ENCODE assay signal across 8 cellular contexts in the genomic region with DNA sequence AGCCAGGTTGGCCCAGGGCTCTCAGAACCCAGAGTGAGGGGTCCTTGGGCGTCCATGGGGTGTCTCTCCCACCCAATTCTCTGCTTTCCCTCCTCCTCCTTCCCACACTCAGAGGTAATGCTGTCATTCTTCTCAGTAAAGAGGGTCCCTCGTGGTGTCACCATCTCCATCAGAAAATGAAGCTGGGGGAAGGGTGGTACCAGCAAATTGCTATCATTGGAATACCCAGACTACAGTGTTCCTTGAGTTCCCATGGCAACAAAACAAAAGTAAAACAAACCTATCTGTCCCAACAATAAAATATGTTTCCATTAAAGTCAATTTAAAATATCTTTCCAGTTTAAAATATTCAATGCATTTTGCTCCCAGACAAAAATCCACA.
DNase-seq lines count a peak whose midpoint lies in the region; ATAC-seq, FAIRE-seq and TF ChIP-seq lines count a peak whose summit lies in the region.

No MANE protein-coding gene starts in this region.

- peak overlapping the region; percentile 51 for H3K4me2 ChIP-seq in A549

- ATAC-seq in A549 (peak; percentile 30 to 60; a peak in 3 of 6 replicates), HG03196 (IDR thresholded peaks at IDR 0.05; ENCODE audit: unreplicated experiment) (peak; percentile 1)

- H3K36me3 ChIP-seq in ascending aorta (peaks cover 33 to 47% of the 10 kb centered on the region in 2 donors), transverse colon (peaks cover 0 to 13% (median 4%) of the 10 kb centered on the region in 4 donors)

- WGBS in A549 (ENCODE audit: missing lambda C conversion rate), result 45% methylated on average over 2 of the region's 2 CpGs
- WGBS in transverse colon (ENCODE audit: low coverage in 1 of 2), 2 donors, result 26% methylated on average over 2 of the region's 2 CpGs; no CpG with 5 or more reads in 1 of the 2 donors

- H3K4me3 ChIP-seq in A549 (no peak overlapping the region), ascending aorta (peak overlapping the region in 1 of 2 donors; percentile 43), transverse colon (no peak overlapping the region)

- no peak for TF ChIP-seq RAD21 in A549 (conservative IDR thresholded peaks at IDR 0.05 in 1 of 2, IDR thresholded peaks at IDR 0.05 in 1 of 2)

- H3K27me3 ChIP-seq in ascending aorta (no peaks in the 10 kb centered on the region), transverse colon (no peaks in the 10 kb centered on the region)

- POLR2A ChIA-PET in A549 (lab: Yijun Ruan, JAX), result no interaction called here

- DNase-seq in A549 (ENCODE audit: low read depth in 1 of 2, low spot score in 1 of 2), result no peak
- DNase-seq in ascending aorta (ENCODE audit: low spot score in 2 of 2), result no peak
- DNase-seq in left kidney (ENCODE audit: low read depth, low spot score), result peak; percentile 79
- DNase-seq in transverse colon, result no peak
- DNase-seq in mesenteric fat pad (ENCODE audit: low spot score), result no peak
- DNase-seq in EL, result no peak
- DNase-seq in A172 (ENCODE audit: low spot score), result no peak

- CTCF ChIA-PET in A549 (lab: Yijun Ruan, JAX), result interaction anchor here (1.1 kb wide), 1 partner anchor 45 kb away, joined by 3 read pairs; no protein-coding TSS in a partner anchor

- TF ChIP-seq CTCF in A549 (IDR thresholded peaks at IDR 0.05) (no peak), ascending aorta (IDR thresholded peaks at IDR 0.05) (no peak), transverse colon (IDR thresholded peaks at IDR 0.05) (no peak)

- TF ChIP-seq EP300 in A549 (IDR thresholded peaks at IDR 0.05), result no peak
- no peak for TF ChIP-seq EP300 in transverse colon (IDR thresholded peaks at IDR 0.05; ENCODE audit: low read depth)

- no peak for FAIRE-seq in A549 (lab: Jason Lieb, UNC)

- intact Hi-C loops in ascending aorta (cut with DNase I) (loop anchor here (2.0 to 5.0 kb wide), 2 partner anchors 23 to 149 kb away; no protein-coding TSS in a partner anchor), transverse colon (cut with DNase I; ENCODE audit: low total_unique reads) (no loop called here)

- H3K9me3 ChIP-seq in A549, result no peaks in the 10 kb centered on the region
- no peaks in the 10 kb centered on the region for H3K9me3 ChIP-seq in ascending aorta
- H3K9me3 ChIP-seq in transverse colon, result no peaks in the 10 kb centered on the region

- no peak for TF ChIP-seq POLR2A in A549 (IDR thresholded peaks at IDR 0.05; ENCODE audit: low read length)
- TF ChIP-seq POLR2A in transverse colon (IDR thresholded peaks at IDR 0.05), result no peak

- peak overlapping the region; percentile 62 to 78 for H3K27ac ChIP-seq in A549
- H3K27ac ChIP-seq in ascending aorta, result peak overlapping the region; percentile 64 to 85
- H3K27ac ChIP-seq in transverse colon, result peak overlapping the region; percentile 84 to 88 (median 86)

- peaks cover 39% of the 10 kb centered on the region for H3K4me1 ChIP-seq in A549
- peaks cover 14 to 58% of the 10 kb centered on the region in 2 donors for H3K4me1 ChIP-seq in ascending aorta
- peaks cover 23 to 54% (median 43%) of the 10 kb centered on the region in 4 donors for H3K4me1 ChIP-seq in transverse colon

- in situ Hi-C loops in transverse colon (cut with MboI; ENCODE audit: low pct_ligation_motif_present in 1 of 4, low pct_unique_long_range_greater_than_20kb in 1 of 4, low sequenced_read_pairs in 3 of 4), result no loop called here

TF ChIP-seq in A549, 52 proteins besides CTCF, POLR2A, EP300 and RAD21:
- TF ChIP-seq FOXS1 (CRISPR knock-in tag; IDR thresholded peaks at IDR 0.05) (no peak), MAFK (IDR thresholded peaks at IDR 0.05; ENCODE audit: partially characterized antibody) (no peak), BHLHE40 (IDR thresholded peaks at IDR 0.05; ENCODE audit: low read depth, low read length) (no peak), HOXA7 (CRISPR knock-in tag; IDR thresholded peaks at IDR 0.05) (no peak), CEBPB (IDR thresholded peaks at IDR 0.05) (no peak), TFCP2L1 (CRISPR knock-in tag; IDR thresholded peaks at IDR 0.05) (no peak), RNF2 (IDR thresholded peaks at IDR 0.05; ENCODE audit: borderline replicate concordance, low read depth) (no peak), HOXB5 (CRISPR knock-in tag; IDR thresholded peaks at IDR 0.05) (no peak), PHF8 (IDR thresholded peaks at IDR 0.05; ENCODE audit: borderline replicate concordance, low read depth) (no peak), CBX2 (IDR thresholded peaks at IDR 0.05; ENCODE audit: borderline replicate concordance, low read depth) (no peak), HDAC2 (IDR thresholded peaks at IDR 0.05) (no peak), ZC3H11A (IDR thresholded peaks at IDR 0.05) (no peak), POLR2AphosphoS2 (conservative IDR thresholded peaks at IDR 0.05; ENCODE audit: low read length) (no peak), MAZ (IDR thresholded peaks at IDR 0.05; ENCODE audit: borderline replicate concordance, low read depth, low read length) (no peak), CHD2 (IDR thresholded peaks at IDR 0.05; ENCODE audit: low read length, partially characterized antibody) (no peak), RFX5 (IDR thresholded peaks at IDR 0.05) (no peak), CHD4 (IDR thresholded peaks at IDR 0.05; ENCODE audit: borderline replicate concordance) (no peak)
- TF ChIP-seq, protein P1, sequence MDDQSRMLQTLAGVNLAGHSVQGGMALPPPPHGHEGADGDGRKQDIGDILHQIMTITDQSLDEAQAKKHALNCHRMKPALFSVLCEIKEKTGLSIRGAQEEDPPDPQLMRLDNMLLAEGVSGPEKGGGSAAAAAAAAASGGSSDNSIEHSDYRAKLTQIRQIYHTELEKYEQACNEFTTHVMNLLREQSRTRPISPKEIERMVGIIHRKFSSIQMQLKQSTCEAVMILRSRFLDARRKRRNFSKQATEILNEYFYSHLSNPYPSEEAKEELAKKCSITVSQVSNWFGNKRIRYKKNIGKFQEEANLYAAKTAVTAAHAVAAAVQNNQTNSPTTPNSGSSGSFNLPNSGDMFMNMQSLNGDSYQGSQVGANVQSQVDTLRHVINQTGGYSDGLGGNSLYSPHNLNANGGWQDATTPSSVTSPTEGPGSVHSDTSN (IDR thresholded peaks at IDR 0.05), result no peak
- TF ChIP-seq, protein P2, sequence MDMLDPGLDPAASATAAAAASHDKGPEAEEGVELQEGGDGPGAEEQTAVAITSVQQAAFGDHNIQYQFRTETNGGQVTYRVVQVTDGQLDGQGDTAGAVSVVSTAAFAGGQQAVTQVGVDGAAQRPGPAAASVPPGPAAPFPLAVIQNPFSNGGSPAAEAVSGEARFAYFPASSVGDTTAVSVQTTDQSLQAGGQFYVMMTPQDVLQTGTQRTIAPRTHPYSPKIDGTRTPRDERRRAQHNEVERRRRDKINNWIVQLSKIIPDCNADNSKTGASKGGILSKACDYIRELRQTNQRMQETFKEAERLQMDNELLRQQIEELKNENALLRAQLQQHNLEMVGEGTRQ (IDR thresholded peaks at IDR 0.05), result no peak
TF ChIP-seq in A549: peak in this region for 0.
